9 cellular contexts compared by ENCODE assay signal in genomic region chr1:160692390-160692789, GRCh38. TPM values are rescaled to one million over a fixed set of nuclear protein-coding genes. Genes with fewer than 3 reads are reported as not detected.
A peak's percentile ranks its signal among the peaks of the same experiment; 100 is the strongest.
DNase-seq lines count a peak whose midpoint lies in the region; ATAC-seq and TF ChIP-seq lines count a peak whose summit lies in the region.
"Not testable (repeated sequence)": the region's sequence is repeated elsewhere in the genome, so short reads cannot be mapped to it uniquely, and the experiment has no call there.
"Had no signal": no experiment of that assay in that cellular context is flagged by ENCODE, and none has a peak within 500 bp of the region (broad histone marks: within the 10 kb centered on the region; RNA-seq: fewer than 3 reads in every experiment).

No MANE protein-coding gene starts in this region.

- not testable (repeated sequence) for H3K27me3 Mint-ChIP-seq in activated T-cell treated with anti-CD3 and anti-CD28 coated beads, Interleukin-2, amount 50 U/mL, for 4 hours (ENCODE audit: low read depth); effector memory CD8-positive, alpha-beta T cell; stimulated activated naive CD8-positive, alpha-beta T cell treated with anti-CD3 and anti-CD28 coated beads, Interleukin-15, Interleukin-2, amounts not matched to agents 100 ng/mL and 50 ng/mL, for 24 hours

- H3K79me2 ChIP-seq in HCT116 (ENCODE audit: insufficient read depth, low read length); mesendoderm (ENCODE audit: control insufficient read depth, insufficient read depth, low read length): not testable (repeated sequence)

- not testable (repeated sequence) for BruUV-seq in HCT116 (replicated peaks; lab: Mats Ljungman, UMichigan)

- not testable (repeated sequence) for H3K4me3 ChIP-seq in HCT116 (replicated peaks in 1 of 2; ENCODE audit: low read depth in 1 of 2, low read length in 2 of 2); mesendoderm (ENCODE audit: low read length)

- in situ Hi-C loops in SK-MEL-5 (cut with HindIII; ENCODE audit: low pct_unique_long_range_greater_than_20kb, low sequenced_read_pairs) = not testable (repeated sequence)

- RAD21 ChIA-PET in HCT116 (lab: Charles Lee; ENCODE audit: low non-redundant PET in 1 of 2, low total read pairs in 2 of 2, uncharacterized antibody in 2 of 2, unreplicated experiment in 2 of 2) = not testable (repeated sequence)

- not testable (repeated sequence) for H2BK120ac ChIP-seq in mesendoderm (ENCODE audit: low read depth, low read length)

- H3K4me1 ChIP-seq in HCT116 (ENCODE audit: control insufficient read depth in 1 of 2, insufficient read depth in 2 of 2, low read length in 2 of 2); mesendoderm (ENCODE audit: control insufficient read depth, low read depth, low read length): not testable (repeated sequence)

- not testable (repeated sequence) for H2AFZ ChIP-seq in HCT116 (ENCODE audit: low read depth, low read length, poor library complexity, severe bottlenecking)

- not testable (repeated sequence) for H2BK15ac ChIP-seq in mesendoderm (replicated peaks; ENCODE audit: low read depth)

- peaks cover 79% of the 10 kb centered on the region for H3K4me1 Mint-ChIP-seq in activated T-cell treated with anti-CD3 and anti-CD28 coated beads, Interleukin-2, amount 50 U/mL, for 4 hours (ENCODE audit: low read depth)
- H3K4me1 Mint-ChIP-seq in effector memory CD8-positive, alpha-beta T cell (ENCODE audit: low read depth in 2 of 2) = peaks cover 39 to 67% of the 10 kb centered on the region in 2 donors
- peaks cover 83% of the 10 kb centered on the region for H3K4me1 Mint-ChIP-seq in stimulated activated naive CD8-positive, alpha-beta T cell treated with anti-CD3 and anti-CD28 coated beads, Interleukin-15, Interleukin-2, amounts not matched to agents 100 ng/mL and 50 ng/mL, for 24 hours (ENCODE audit: low read depth)

- not testable (repeated sequence) for H2AK5ac ChIP-seq in mesendoderm (ENCODE audit: low read length)

- H3K27ac ChIP-seq in HCT116 (ENCODE audit: low read depth, low read length); mesendoderm (ENCODE audit: low read depth, low read length): not testable (repeated sequence)

- WGBS in mesendoderm (ENCODE audit: extremely low coverage, insufficient coverage, low lambda C conversion rate) = no CpG with 5 or more reads among the region's 10 CpGs

- not testable (repeated sequence) for ATAC-seq in HCT116; activated T-cell treated with anti-CD3 and anti-CD28 coated beads, Interleukin-2, amount 50 U/mL, for 4 hours; effector memory CD8-positive, alpha-beta T cell (replicated peaks)

- H3K79me1 ChIP-seq in mesendoderm (ENCODE audit: low read length) = not testable (repeated sequence)

- not testable (repeated sequence) for TF ChIP-seq POLR2A in HCT116 (IDR thresholded peaks at IDR 0.05; ENCODE audit: borderline replicate concordance, extremely low read depth, insufficient read depth, insufficient read length)

- not testable (repeated sequence) for H3K9me3 ChIP-seq in HCT116 (ENCODE audit: control insufficient read depth in 1 of 2, insufficient read depth in 1 of 2, low read depth in 1 of 2, low read length in 2 of 2)

- peak; percentile 43 to 57 (median 54); a peak in 5 of 6 replicates for TF ChIP-seq CTCF in HCT116 (IDR thresholded peaks at IDR 0.05 in 2 of 3, conservative IDR thresholded peaks at IDR 0.05 in 1 of 3; ENCODE audit: borderline replicate concordance in 1 of 3, insufficient read depth in 1 of 3, low read depth in 2 of 3, low read length in 2 of 3)

- H3K4me2 ChIP-seq in HCT116 (ENCODE audit: low read length); mesendoderm (ENCODE audit: low read length): not testable (repeated sequence)

- H3K36me3 Mint-ChIP-seq in activated T-cell treated with anti-CD3 and anti-CD28 coated beads, Interleukin-2, amount 50 U/mL, for 4 hours (ENCODE audit: insufficient read depth) = peaks cover 47% of the 10 kb centered on the region
- H3K36me3 Mint-ChIP-seq in effector memory CD8-positive, alpha-beta T cell (ENCODE audit: insufficient read depth) = peaks cover 24% of the 10 kb centered on the region
- H3K36me3 Mint-ChIP-seq in stimulated activated naive CD8-positive, alpha-beta T cell treated with anti-CD3 and anti-CD28 coated beads, Interleukin-15, Interleukin-2, amounts not matched to agents 100 ng/mL and 50 ng/mL, for 24 hours (ENCODE audit: low read depth) = peaks cover 68% of the 10 kb centered on the region

- POLR2A ChIA-PET in HCT116 (lab: Charles Lee) = not testable (repeated sequence)

- not testable (repeated sequence) for H3K18ac ChIP-seq in mesendoderm (ENCODE audit: low read length)

- peak overlapping the region; percentile 79 to 90 for H3K27ac Mint-ChIP-seq in effector memory CD8-positive, alpha-beta T cell
- H3K27ac Mint-ChIP-seq in stimulated activated naive CD8-positive, alpha-beta T cell treated with anti-CD3 and anti-CD28 coated beads, Interleukin-15, Interleukin-2, amounts not matched to agents 100 ng/mL and 50 ng/mL, for 24 hours = peak overlapping the region; percentile 79

- TF ChIP-seq RAD21 in HCT116 (IDR thresholded peaks at IDR 0.05; ENCODE audit: low read depth) = peak; percentile 46

- H3K9ac ChIP-seq in HCT116 (ENCODE audit: low read length); mesendoderm (ENCODE audit: low read length): not testable (repeated sequence)

- H3K36me3 ChIP-seq in HCT116 (ENCODE audit: control insufficient read depth in 1 of 2, insufficient read depth in 2 of 2, low read length in 2 of 2); mesendoderm (ENCODE audit: control insufficient read depth, insufficient read depth, low read length): not testable (repeated sequence)

- intact Hi-C loops in HCT116 (cut with micrococcal nuclease) = loop anchor here (2.0 kb wide), 1 partner anchor 18 kb away; no protein-coding TSS in a partner anchor

- H3K9me2 ChIP-seq in HCT116 (ENCODE audit: insufficient read depth) = not testable (repeated sequence)

- CTCF ChIA-PET in HCT116 (lab: Charles Lee) = interaction anchor here (1.3 kb wide), 1 partner anchor 11 kb away, joined by 3 read pairs; no protein-coding TSS in a partner anchor

- H3K23ac ChIP-seq in mesendoderm (ENCODE audit: low read length) = not testable (repeated sequence)

- peak; percentile 18 for DNase-seq in DMS 273 (lab: John Stamatoyannopoulos, UW; ENCODE audit: unreplicated experiment)
- DNase-seq in HCT116 (ENCODE audit: low read depth, low spot score) = peak; percentile 6
- peak; percentile 11 for DNase-seq in NCI-H2107 treated with DMSO at 0.1 percent for 48 hours (lab: John Stamatoyannopoulos, UW; ENCODE audit: unreplicated experiment)
- peak; percentile 65 for DNase-seq in SK-MEL-5 (ENCODE audit: low read depth, low spot score)
- not testable (repeated sequence) for DNase-seq in activated T-cell treated with anti-CD3 and anti-CD28 coated beads, Interleukin-2, amount 50 U/mL, for 4 hours; effector memory CD8-positive, alpha-beta T cell
- DNase-seq in mesendoderm = peak; percentile 28

- peak overlapping the region; percentile 35 for H3K4me3 Mint-ChIP-seq in activated T-cell treated with anti-CD3 and anti-CD28 coated beads, Interleukin-2, amount 50 U/mL, for 4 hours
- H3K4me3 Mint-ChIP-seq in effector memory CD8-positive, alpha-beta T cell = peak overlapping the region; percentile 63 to 66
- not testable (repeated sequence) for H3K4me3 Mint-ChIP-seq in stimulated activated naive CD8-positive, alpha-beta T cell treated with anti-CD3 and anti-CD28 coated beads, Interleukin-15, Interleukin-2, amounts not matched to agents 100 ng/mL and 50 ng/mL, for 24 hours

- H4K5ac ChIP-seq in mesendoderm (ENCODE audit: low read length) = not testable (repeated sequence)

- not testable (repeated sequence) for H4K20me1 ChIP-seq in HCT116 (ENCODE audit: insufficient read depth)

- H3K56ac ChIP-seq in mesendoderm (ENCODE audit: low read length) = not testable (repeated sequence)

- not testable (repeated sequence) for H4K8ac ChIP-seq in mesendoderm (ENCODE audit: low read depth, low read length)

- H2BK5ac ChIP-seq in mesendoderm (ENCODE audit: low read length) = not testable (repeated sequence)

- H3K9me3 Mint-ChIP-seq in activated T-cell treated with anti-CD3 and anti-CD28 coated beads, Interleukin-2, amount 50 U/mL, for 4 hours; effector memory CD8-positive, alpha-beta T cell; stimulated activated naive CD8-positive, alpha-beta T cell treated with anti-CD3 and anti-CD28 coated beads, Interleukin-15, Interleukin-2, amounts not matched to agents 100 ng/mL and 50 ng/mL, for 24 hours: not testable (repeated sequence)

- not testable (repeated sequence) for H3K4ac ChIP-seq in mesendoderm (ENCODE audit: low read depth, low read length)

- H3K27me3 ChIP-seq in HCT116 (ENCODE audit: insufficient read depth, low read length); mesendoderm (ENCODE audit: insufficient read depth, low read length, poor library complexity): not testable (repeated sequence)

RNA-seq across cellular contexts. Expression of gene CD48, which starts 19.2 kb away (rescaled TPM):
- 0.20 TPM for total RNA-seq in HCT116 (2021; ENCODE audit: unreplicated experiment)
- not detected in 2 replicates for polyA plus RNA-seq in HCT116 (2012)
- total RNA-seq in SK-MEL-5 (2014; rRNA removed; shearing (Covaris generic)) = not detected in 2 replicates
- polyA plus RNA-seq in SK-MEL-5 (2015; cell fraction: cytosol; rRNA removed) = not detected in 2 replicates
- not detected in 2 replicates for polyA plus RNA-seq in SK-MEL-5 (2015; cell fraction: nucleus; rRNA removed)
- 100 to 1,000 TPM; 313 to 347 (median 336) TPM for total RNA-seq in activated T-cell treated with anti-CD3 and anti-CD28 coated beads, Interleukin-2, amount 50 U/mL, for 4 hours
- polyA plus RNA-seq in mesendoderm (2013, experiment 1 of 2) = 2.5 TPM
- 2.7 TPM for polyA plus RNA-seq in mesendoderm (2013, experiment 2 of 2)
- polyA plus RNA-seq: SK-N-SH had no signal

RNA-seq across cellular contexts. Expression of gene SLAMF1, which starts 45.5 kb away (rescaled TPM):
- 0.30 TPM for total RNA-seq in HCT116 (2021; ENCODE audit: unreplicated experiment)
- polyA plus RNA-seq in HCT116 (2012) = not detected in 2 replicates
- total RNA-seq in SK-MEL-5 (2014; rRNA removed; shearing (Covaris generic)) = not detected in 2 replicates
- polyA plus RNA-seq in SK-MEL-5 (2015; cell fraction: cytosol; rRNA removed) = 0.02 TPM in 1 of 2 replicates, not detected in the other
- polyA plus RNA-seq in SK-MEL-5 (2015; cell fraction: nucleus; rRNA removed) = 0.20 TPM in 1 of 2 replicates, not detected in the other
- 100 to 1,000 TPM in 1 of 3 donors, 10 to 100 TPM in 2; 69.2 to 138 (median 96.6) TPM for total RNA-seq in activated T-cell treated with anti-CD3 and anti-CD28 coated beads, Interleukin-2, amount 50 U/mL, for 4 hours
- polyA plus RNA-seq in mesendoderm (2013, experiment 1 of 2) = 0.10 TPM
- 0.11 TPM for polyA plus RNA-seq in mesendoderm (2013, experiment 2 of 2)
- polyA plus RNA-seq: SK-N-SH had no signal

RNA-seq across cellular contexts. Expression of gene SLAMF7, which starts 46.7 kb away (rescaled TPM):
- total RNA-seq in HCT116 (2021; ENCODE audit: unreplicated experiment) = 0.34 TPM
- 0.07 and 0.20 TPM in 2 replicates for polyA plus RNA-seq in HCT116 (2012)
- 7.9 TPM in 2 replicates for total RNA-seq in SK-MEL-5 (2014; rRNA removed; shearing (Covaris generic))
- polyA plus RNA-seq in SK-MEL-5 (2015; cell fraction: cytosol; rRNA removed) = 7.4 and 8.0 TPM in 2 replicates
- 5.5 and 6.7 TPM in 2 replicates for polyA plus RNA-seq in SK-MEL-5 (2015; cell fraction: nucleus; rRNA removed)
- 10 to 100 TPM; 44.1 to 80.5 (median 71.7) TPM for total RNA-seq in activated T-cell treated with anti-CD3 and anti-CD28 coated beads, Interleukin-2, amount 50 U/mL, for 4 hours
- 0.06 TPM for polyA plus RNA-seq in mesendoderm (2013, experiment 1 of 2)
- polyA plus RNA-seq in mesendoderm (2013, experiment 2 of 2) = 0.07 TPM
- polyA plus RNA-seq: SK-N-SH had no signal

Comparison
In these comparisons a context has a peak if more than half of its experiments do, and no peak if none do; other contexts are left out.
1. RNA of gene CD48, which starts 19.2 kb away (total RNA-seq): 313 to 347 TPM in activated T-cell treated with anti-CD3 and anti-CD28 coated beads, Interleukin-2, amount 50 U/mL, for 4 hours; 0.20 TPM in HCT116 (single experiment) and not detected in SK-MEL-5; every median in the first group is over 100 times any median in the second.
2. RNA of gene SLAMF1, which starts 45.5 kb away (total RNA-seq): 69.2 to 138 TPM in activated T-cell treated with anti-CD3 and anti-CD28 coated beads, Interleukin-2, amount 50 U/mL, for 4 hours; 0.30 TPM in HCT116 (single experiment) and not detected in SK-MEL-5; every median in the first group is over 10 times any median in the second.